13 cellular contexts compared by ENCODE assay signal in genomic region chr9:7119612-7120011, GRCh38.
DNase-seq lines count a peak whose midpoint lies in the region; ATAC-seq lines count a peak whose summit lies in the region.
"Had no signal": no experiment of that assay in that cellular context is flagged by ENCODE, and none has a peak within 500 bp of the region (broad histone marks: within the 10 kb centered on the region; RNA-seq: fewer than 3 reads in every experiment).

No MANE protein-coding gene starts in this region.

- DNase-seq in activated T-cell treated with anti-CD3 and anti-CD28 coated beads, Interleukin-2, amount 50 U/mL, for 72 hours: no peak
- DNase-seq in activated T-cell treated with anti-CD3 and anti-CD28 coated beads, Interleukin-2, amount 50 U/mL, for 4 hours: no peak
- no peak for DNase-seq in T-helper 17 cell
- no peak for DNase-seq in effector memory CD8-positive, alpha-beta T cell
- no peak for DNase-seq in activated naive CD8-positive, alpha-beta T cell treated with anti-CD3 and anti-CD28 coated beads, Interleukin-2, amount 50 U/mL, for 24 hours
- DNase-seq in activated naive CD8-positive, alpha-beta T cell treated with anti-CD3 and anti-CD28 coated beads for 36 hours: no peak
- DNase-seq: CD4-positive, alpha-beta T cell; DND-41; GF-D8; HCEC 1CT; HFFc6 had no signal

- no peaks in the 10 kb centered on the region for H3K9me3 ChIP-seq in T-helper 17 cell (ENCODE audit: control insufficient read depth, low read length, poor library complexity, severe bottlenecking)

- H3K27ac Mint-ChIP-seq in activated T-cell treated with anti-CD3 and anti-CD28 coated beads, Interleukin-2, amount 50 U/mL, for 72 hours: peak overlapping the region; percentile 64
- H3K27ac Mint-ChIP-seq in T-helper 17 cell: peak overlapping the region; percentile 83
- peak overlapping the region; percentile 62 to 85 for H3K27ac Mint-ChIP-seq in effector memory CD8-positive, alpha-beta T cell
- no peak overlapping the region for H3K27ac Mint-ChIP-seq in activated naive CD8-positive, alpha-beta T cell treated with anti-CD3 and anti-CD28 coated beads, Interleukin-2, amount 50 U/mL, for 24 hours
- H3K27ac Mint-ChIP-seq in activated naive CD8-positive, alpha-beta T cell treated with anti-CD3 and anti-CD28 coated beads for 36 hours: no peak overlapping the region
- H3K27ac Mint-ChIP-seq: CD4-positive, alpha-beta T cell; HFFc6 had no signal

- H3K9me3 Mint-ChIP-seq in activated T-cell treated with anti-CD3 and anti-CD28 coated beads, Interleukin-2, amount 50 U/mL, for 72 hours: no peaks in the 10 kb centered on the region
- H3K9me3 Mint-ChIP-seq in activated T-cell treated with anti-CD3 and anti-CD28 coated beads, Interleukin-2, amount 50 U/mL, for 4 hours: no peaks in the 10 kb centered on the region
- H3K9me3 Mint-ChIP-seq in effector memory CD8-positive, alpha-beta T cell: no peaks in the 10 kb centered on the region
- H3K9me3 Mint-ChIP-seq in activated naive CD8-positive, alpha-beta T cell treated with anti-CD3 and anti-CD28 coated beads, Interleukin-2, amount 50 U/mL, for 24 hours: no peaks in the 10 kb centered on the region
- H3K9me3 Mint-ChIP-seq in activated naive CD8-positive, alpha-beta T cell treated with anti-CD3 and anti-CD28 coated beads for 36 hours: peaks cover 2% of the 10 kb centered on the region
- H3K9me3 Mint-ChIP-seq: CD4-positive, alpha-beta T cell; HFFc6 had no signal

- no peak for ATAC-seq in activated T-cell treated with anti-CD3 and anti-CD28 coated beads, Interleukin-2, amount 50 U/mL, for 72 hours (replicated peaks in 1 of 2)
- ATAC-seq in activated T-cell treated with anti-CD3 and anti-CD28 coated beads, Interleukin-2, amount 50 U/mL, for 4 hours: no peak
- no peak for ATAC-seq in T-helper 17 cell
- no peak for ATAC-seq in effector memory CD8-positive, alpha-beta T cell (replicated peaks)
- ATAC-seq in activated naive CD8-positive, alpha-beta T cell treated with anti-CD3 and anti-CD28 coated beads, Interleukin-2, amount 50 U/mL, for 24 hours: no peak
- no peak for ATAC-seq in GM21529 (IDR thresholded peaks at IDR 0.05; ENCODE audit: unreplicated experiment)

- H3K36me3 Mint-ChIP-seq in activated T-cell treated with anti-CD3 and anti-CD28 coated beads, Interleukin-2, amount 50 U/mL, for 72 hours (ENCODE audit: insufficient read depth in 2 of 2): peaks cover 3 to 7% of the 10 kb centered on the region in 2 donors
- peaks cover 27% of the 10 kb centered on the region for H3K36me3 Mint-ChIP-seq in activated T-cell treated with anti-CD3 and anti-CD28 coated beads, Interleukin-2, amount 50 U/mL, for 4 hours (ENCODE audit: insufficient read depth)
- H3K36me3 Mint-ChIP-seq in T-helper 17 cell (ENCODE audit: low read depth): peaks cover 8% of the 10 kb centered on the region
- H3K36me3 Mint-ChIP-seq in effector memory CD8-positive, alpha-beta T cell (ENCODE audit: insufficient read depth): peaks cover 13% of the 10 kb centered on the region
- H3K36me3 Mint-ChIP-seq in activated naive CD8-positive, alpha-beta T cell treated with anti-CD3 and anti-CD28 coated beads, Interleukin-2, amount 50 U/mL, for 24 hours (ENCODE audit: low read depth): peaks cover 26% of the 10 kb centered on the region
- peaks cover 18% of the 10 kb centered on the region for H3K36me3 Mint-ChIP-seq in activated naive CD8-positive, alpha-beta T cell treated with anti-CD3 and anti-CD28 coated beads for 36 hours

- no peaks in the 10 kb centered on the region for H3K27me3 Mint-ChIP-seq in activated T-cell treated with anti-CD3 and anti-CD28 coated beads, Interleukin-2, amount 50 U/mL, for 72 hours (ENCODE audit: low read depth)
- no peaks in the 10 kb centered on the region for H3K27me3 Mint-ChIP-seq in activated T-cell treated with anti-CD3 and anti-CD28 coated beads, Interleukin-2, amount 50 U/mL, for 4 hours (ENCODE audit: low read depth)
- H3K27me3 Mint-ChIP-seq in T-helper 17 cell: no peaks in the 10 kb centered on the region
- H3K27me3 Mint-ChIP-seq in effector memory CD8-positive, alpha-beta T cell: no peaks in the 10 kb centered on the region
- H3K27me3 Mint-ChIP-seq in activated naive CD8-positive, alpha-beta T cell treated with anti-CD3 and anti-CD28 coated beads, Interleukin-2, amount 50 U/mL, for 24 hours: no peaks in the 10 kb centered on the region
- H3K27me3 Mint-ChIP-seq in activated naive CD8-positive, alpha-beta T cell treated with anti-CD3 and anti-CD28 coated beads for 36 hours: no peaks in the 10 kb centered on the region
- H3K27me3 Mint-ChIP-seq: B cell; CD4-positive, alpha-beta T cell had no signal

- H3K4me1 Mint-ChIP-seq in activated T-cell treated with anti-CD3 and anti-CD28 coated beads, Interleukin-2, amount 50 U/mL, for 72 hours (ENCODE audit: low read depth): no peaks in the 10 kb centered on the region
- H3K4me1 Mint-ChIP-seq in activated T-cell treated with anti-CD3 and anti-CD28 coated beads, Interleukin-2, amount 50 U/mL, for 4 hours (ENCODE audit: low read depth): peaks cover 24% of the 10 kb centered on the region
- H3K4me1 Mint-ChIP-seq in T-helper 17 cell: peaks cover 22% of the 10 kb centered on the region
- peaks cover 18 to 51% of the 10 kb centered on the region in 2 donors for H3K4me1 Mint-ChIP-seq in effector memory CD8-positive, alpha-beta T cell (ENCODE audit: low read depth in 2 of 2)
- H3K4me1 Mint-ChIP-seq in activated naive CD8-positive, alpha-beta T cell treated with anti-CD3 and anti-CD28 coated beads, Interleukin-2, amount 50 U/mL, for 24 hours: peaks cover 19% of the 10 kb centered on the region
- peaks cover 20% of the 10 kb centered on the region for H3K4me1 Mint-ChIP-seq in activated naive CD8-positive, alpha-beta T cell treated with anti-CD3 and anti-CD28 coated beads for 36 hours

- H3K4me3 Mint-ChIP-seq in activated T-cell treated with anti-CD3 and anti-CD28 coated beads, Interleukin-2, amount 50 U/mL, for 72 hours: no peak overlapping the region
- no peak overlapping the region for H3K4me3 Mint-ChIP-seq in activated T-cell treated with anti-CD3 and anti-CD28 coated beads, Interleukin-2, amount 50 U/mL, for 4 hours
- H3K4me3 Mint-ChIP-seq in T-helper 17 cell: no peak overlapping the region
- H3K4me3 Mint-ChIP-seq in effector memory CD8-positive, alpha-beta T cell: no peak overlapping the region
- H3K4me3 Mint-ChIP-seq in activated naive CD8-positive, alpha-beta T cell treated with anti-CD3 and anti-CD28 coated beads, Interleukin-2, amount 50 U/mL, for 24 hours: no peak overlapping the region
- H3K4me3 Mint-ChIP-seq in activated naive CD8-positive, alpha-beta T cell treated with anti-CD3 and anti-CD28 coated beads for 36 hours: no peak overlapping the region
- H3K4me3 Mint-ChIP-seq: B cell; CD4-positive, alpha-beta T cell; HFFc6 had no signal

Comparison
In these comparisons a context has a peak if more than half of its experiments do, and no peak if none do; other contexts are left out.
1. H3K27ac Mint-ChIP-seq: peak in activated T-cell treated with anti-CD3 and anti-CD28 coated beads, Interleukin-2, amount 50 U/mL, for 72 hours (single experiment), T-helper 17 cell (single experiment) and effector memory CD8-positive, alpha-beta T cell (2 of 2); none in activated naive CD8-positive, alpha-beta T cell treated with anti-CD3 and anti-CD28 coated beads, Interleukin-2, amount 50 U/mL, for 24 hours (single experiment) and activated naive CD8-positive, alpha-beta T cell treated with anti-CD3 and anti-CD28 coated beads for 36 hours (single experiment).